ENCODE assay signal across 8 cellular contexts in genomic region chr10:73495884-73496674, GRCh38. TPM values are rescaled to one million over a fixed set of nuclear protein-coding genes. Genes with fewer than 3 reads are reported as not detected.
DNase-seq lines count a peak whose midpoint lies in the region; ATAC-seq and TF ChIP-seq lines count a peak whose summit lies in the region.

Gene PPP3CB, minus strand, starts transcription at chr10:73496024. Its CDS starts 135 bp downstream, at chr10:73495889.

- peak within 1 kb of the TSS; percentile 99 for H3K27ac Mint-ChIP-seq in activated CD4-positive, alpha-beta T cell treated with anti-CD3 and anti-CD28 coated beads, Interleukin-2, amount 10 ng/mL, durations not matched to agents 7 days and 5 days
- H3K27ac Mint-ChIP-seq in dendritic cell treated with granulocyte-macrophage colony-stimulating factor and Interleukin-4, amounts not matched to agents 40 ng/mL and 50 ng/mL, for 4 days, result peak within 1 kb of the TSS; percentile 100

- H3K27me3 ChIP-seq in left lung, result no peaks in the 10 kb centered on the region

- peak; percentile 72 for ATAC-seq in GM19324 (IDR thresholded peaks at IDR 0.05; ENCODE audit: low FRiP score, unreplicated experiment)
- ATAC-seq in HG03460 (IDR thresholded peaks at IDR 0.05; ENCODE audit: unreplicated experiment), result peak; percentile 49
- ATAC-seq in left lung, result peak; percentile 86

- peak within 1 kb of the TSS; percentile 97 for H3K4me3 Mint-ChIP-seq in activated CD4-positive, alpha-beta T cell treated with anti-CD3 and anti-CD28 coated beads, Interleukin-2, amount 10 ng/mL, durations not matched to agents 7 days and 5 days
- H3K4me3 Mint-ChIP-seq in dendritic cell treated with granulocyte-macrophage colony-stimulating factor and Interleukin-4, amounts not matched to agents 40 ng/mL and 50 ng/mL, for 4 days, result peak within 1 kb of the TSS; percentile 96

- CTCF ChIA-PET in activated CD4-positive, alpha-beta T cell treated with anti-CD3 and anti-CD28 coated beads, Interleukin-2, amount 10 ng/mL, durations not matched to agents 7 days and 5 days (lab: Charles Lee), result interaction anchor here (0.6 to 1.5 kb wide), 2 partner anchors 17 to 18 kb away, joined by 3 to 4 read pairs; no protein-coding TSS in a partner anchor

- intact Hi-C loops in dendritic cell treated with granulocyte-macrophage colony-stimulating factor and Interleukin-4, amounts not matched to agents 40 ng/mL and 50 ng/mL, for 4 days (cut with micrococcal nuclease), result loop anchor here (10.0 kb wide), 2 partner anchors 91 to 251 kb away; partner anchors contain the start of gene DNAJC9
- intact Hi-C loops in left lung (cut with DNase I), result no loop called here

- H3K9me3 ChIP-seq in left lung, result no peaks in the 10 kb centered on the region

- peak within 1 kb of the TSS; percentile 96 to 100 for H3K27ac ChIP-seq in left lung

- no peaks in the 10 kb centered on the region for H3K9me3 Mint-ChIP-seq in activated CD4-positive, alpha-beta T cell treated with anti-CD3 and anti-CD28 coated beads, Interleukin-2, amount 10 ng/mL, durations not matched to agents 7 days and 5 days
- no peaks in the 10 kb centered on the region for H3K9me3 Mint-ChIP-seq in dendritic cell treated with granulocyte-macrophage colony-stimulating factor and Interleukin-4, amounts not matched to agents 40 ng/mL and 50 ng/mL, for 4 days

- POLR2A ChIA-PET in activated CD4-positive, alpha-beta T cell treated with anti-CD3 and anti-CD28 coated beads, Interleukin-2, amount 10 ng/mL, durations not matched to agents 7 days and 5 days (lab: Charles Lee), result no interaction called here

- H3K4me1 ChIP-seq in left lung, result peaks cover 8 to 57% of the 10 kb centered on the region in 2 donors

- H3K4me1 Mint-ChIP-seq in activated CD4-positive, alpha-beta T cell treated with anti-CD3 and anti-CD28 coated beads, Interleukin-2, amount 10 ng/mL, durations not matched to agents 7 days and 5 days, result peaks cover 53% of the 10 kb centered on the region
- H3K4me1 Mint-ChIP-seq in dendritic cell treated with granulocyte-macrophage colony-stimulating factor and Interleukin-4, amounts not matched to agents 40 ng/mL and 50 ng/mL, for 4 days (ENCODE audit: low read depth), result peaks cover 58% of the 10 kb centered on the region

- H3K36me3 Mint-ChIP-seq in activated CD4-positive, alpha-beta T cell treated with anti-CD3 and anti-CD28 coated beads, Interleukin-2, amount 10 ng/mL, durations not matched to agents 7 days and 5 days (ENCODE audit: low read depth), result peaks cover 36% of the 10 kb centered on the region
- peaks cover 35% of the 10 kb centered on the region for H3K36me3 Mint-ChIP-seq in dendritic cell treated with granulocyte-macrophage colony-stimulating factor and Interleukin-4, amounts not matched to agents 40 ng/mL and 50 ng/mL, for 4 days (ENCODE audit: low read depth)

- DNase-seq in AML-193 (lab: John Stamatoyannopoulos, UW) (peak; percentile 88 to 92), NCI-H526 (lab: John Stamatoyannopoulos, UW) (peak; percentile 91 to 95), left lung (peak; percentile 90 to 94)
- DNase-seq in activated CD4-positive, alpha-beta T cell treated with anti-CD3 and anti-CD28 coated beads, Interleukin-2, amount 10 ng/mL, durations not matched to agents 7 days and 5 days, result peak; percentile 91
- DNase-seq in stimulated activated CD4-positive, alpha-beta T cell treated with anti-CD3 and anti-CD28 coated beads, Interleukin-2, amount 100 ng/mL, for 4 hours (ENCODE audit: low read depth), result peak; percentile 83

- no peak for TF ChIP-seq CTCF in left lung (IDR thresholded peaks at IDR 0.05)

- peaks cover 0 to 18% of the 10 kb centered on the region in 2 donors for H3K36me3 ChIP-seq in left lung

- peak within 1 kb of the TSS; percentile 81 to 85 for H3K4me3 ChIP-seq in left lung

- no peaks in the 10 kb centered on the region for H3K27me3 Mint-ChIP-seq in activated CD4-positive, alpha-beta T cell treated with anti-CD3 and anti-CD28 coated beads, Interleukin-2, amount 10 ng/mL, durations not matched to agents 7 days and 5 days
- no peaks in the 10 kb centered on the region for H3K27me3 Mint-ChIP-seq in dendritic cell treated with granulocyte-macrophage colony-stimulating factor and Interleukin-4, amounts not matched to agents 40 ng/mL and 50 ng/mL, for 4 days

RNA-seq across cellular contexts. Expression of gene PPP3CB, which starts in this region (rescaled TPM):
- total RNA-seq in activated CD4-positive, alpha-beta T cell treated with anti-CD3 and anti-CD28 coated beads, Interleukin-2, amount 10 ng/mL, durations not matched to agents 7 days and 5 days, result 10 to 100 TPM; 48.0 to 48.5 TPM
- 10 to 100 TPM; 32.3 to 39.7 TPM for total RNA-seq in left lung

Comparison
In these comparisons a context has a peak if more than half of its experiments do, and no peak if none do; other contexts are left out.
1. Peak in every context shown above with its lines: DNase-seq, ATAC-seq, H3K4me3 ChIP-seq and H3K27ac ChIP-seq.